ENCODE assay signal across 18 cellular contexts in genomic region chr1:209072481-209072880, GRCh38.
"Had no signal": no experiment of that assay in that cellular context is flagged by ENCODE, and none has a peak within 500 bp of the region (broad histone marks: within the 10 kb centered on the region; RNA-seq: fewer than 3 reads in every experiment).

No MANE protein-coding gene starts in this region.

- H3K9me3 ChIP-seq: gastroesophageal sphincter, prostate gland, upper lobe of left lung had no signal

- H3K4me1 ChIP-seq: prostate gland, upper lobe of left lung had no signal

- H3K27me3 ChIP-seq: gastroesophageal sphincter, upper lobe of left lung had no signal

- H3K4me1 Mint-ChIP-seq: memory B cell, natural killer cell had no signal

- ATAC-seq: activated T-cell treated with anti-CD3 and anti-CD28 coated beads, Interleukin-2, amount 50 U/mL, for 4 hours; gastroesophageal sphincter; natural killer cell had no signal

- H3K9me3 Mint-ChIP-seq: activated naive CD8-positive, alpha-beta T cell treated with anti-CD3 and anti-CD28 coated beads for 36 hours; activated T-cell treated with anti-CD3 and anti-CD28 coated beads, Interleukin-2, amount 50 U/mL, for 4 hours; memory B cell; stimulated activated naive CD8-positive, alpha-beta T cell treated with anti-CD3 and anti-CD28 coated beads, Interleukin-15, Interleukin-2, amounts not matched to agents 100 ng/mL and 50 ng/mL, for 24 hours; T-helper 2 cell treated with Interferon-gamma antibody and Interleukin-4, amounts not matched to agents 5 μg/mL and 100 μg/mL, for 36 hours had no signal

- H3K4me3 ChIP-seq: gastroesophageal sphincter, prostate gland, upper lobe of left lung had no signal

- DNase-seq: activated CD4-positive, alpha-beta T cell treated with anti-CD3 and anti-CD28 coated beads, Interleukin-2, amount 50 U/mL, for 48 hours; activated CD4-positive, CD25-positive, alpha-beta regulatory T cell treated with anti-CD3 and anti-CD28 coated beads, Interleukin-2, amount 50 U/mL, for 72 hours; activated gamma-delta T cell treated with Interleukin-2 at 50 U/mL for 16 hours; activated naive CD8-positive, alpha-beta T cell treated with anti-CD3 and anti-CD28 coated beads for 36 hours; activated T-cell treated with anti-CD3 and anti-CD28 coated beads, Interleukin-2, amount 50 U/mL, for 4 hours; aorta; central memory CD4-positive, alpha-beta T cell; effector memory CD4-positive, alpha-beta T cell; natural killer cell; occipital lobe; stimulated activated CD4-positive, alpha-beta T cell treated with anti-CD3 and anti-CD28 coated beads, Interleukin-15, amount 100 ng/mL, for 24 hours; stimulated activated CD4-positive, alpha-beta T cell treated with anti-CD3 and anti-CD28 coated beads, Interleukin-4, amount 100 ng/mL, for 24 hours had no signal

- H3K4me3 Mint-ChIP-seq: activated naive CD8-positive, alpha-beta T cell treated with anti-CD3 and anti-CD28 coated beads for 36 hours; activated T-cell treated with anti-CD3 and anti-CD28 coated beads, Interleukin-2, amount 50 U/mL, for 4 hours; memory B cell; natural killer cell; stimulated activated naive CD8-positive, alpha-beta T cell treated with anti-CD3 and anti-CD28 coated beads, Interleukin-15, Interleukin-2, amounts not matched to agents 100 ng/mL and 50 ng/mL, for 24 hours; T-helper 2 cell treated with Interferon-gamma antibody and Interleukin-4, amounts not matched to agents 5 μg/mL and 100 μg/mL, for 36 hours had no signal

- H3K27ac ChIP-seq: gastroesophageal sphincter, prostate gland, upper lobe of left lung had no signal

- H3K36me3 ChIP-seq: gastroesophageal sphincter, prostate gland, upper lobe of left lung had no signal

- H3K36me3 Mint-ChIP-seq: activated naive CD8-positive, alpha-beta T cell treated with anti-CD3 and anti-CD28 coated beads for 36 hours; memory B cell; natural killer cell had no signal

- H3K27ac Mint-ChIP-seq: activated naive CD8-positive, alpha-beta T cell treated with anti-CD3 and anti-CD28 coated beads for 36 hours; memory B cell; natural killer cell; stimulated activated naive CD8-positive, alpha-beta T cell treated with anti-CD3 and anti-CD28 coated beads, Interleukin-15, Interleukin-2, amounts not matched to agents 100 ng/mL and 50 ng/mL, for 24 hours; T-helper 2 cell treated with Interferon-gamma antibody and Interleukin-4, amounts not matched to agents 5 μg/mL and 100 μg/mL, for 36 hours had no signal

- H3K27me3 Mint-ChIP-seq: activated naive CD8-positive, alpha-beta T cell treated with anti-CD3 and anti-CD28 coated beads for 36 hours; memory B cell had no signal
